ENCODE assay signal across 9 cellular contexts in the genomic region with DNA sequence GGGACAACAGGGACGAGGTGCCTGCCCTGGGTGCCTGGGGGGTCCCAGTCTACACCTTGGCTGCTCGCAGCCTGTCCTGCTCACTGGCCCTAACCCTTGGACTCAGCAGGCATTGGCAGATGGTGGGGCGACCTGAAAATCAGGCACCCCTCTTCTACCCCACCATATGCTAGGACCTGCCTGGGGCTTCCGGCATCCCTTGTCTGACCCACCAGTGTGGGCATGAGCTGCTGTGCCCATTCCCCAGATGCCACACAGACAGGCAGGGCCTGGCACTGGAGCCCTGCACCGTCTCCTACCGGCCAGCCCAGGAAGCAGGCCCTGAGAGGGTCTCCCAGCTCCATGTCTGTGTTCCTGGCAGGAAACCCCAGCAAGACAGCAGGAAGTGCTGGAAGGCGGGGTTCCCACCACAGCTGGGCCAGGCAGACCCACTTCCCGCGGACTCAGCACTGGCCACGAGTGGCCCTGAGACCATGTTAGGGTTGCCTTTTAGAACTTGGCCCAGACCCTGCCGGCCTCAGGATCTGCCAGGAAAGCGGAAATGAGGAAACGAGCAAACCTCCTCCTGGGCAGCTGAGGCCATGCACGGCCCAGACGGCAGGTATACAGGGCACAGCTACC. TPM values are rescaled to one million over a fixed set of nuclear protein-coding genes. Genes with fewer than 3 reads are reported as not detected.
DNase-seq lines count a peak whose midpoint lies in the region; ATAC-seq, FAIRE-seq and TF ChIP-seq lines count a peak whose summit lies in the region.
"Had no signal": no experiment of that assay in that cellular context is flagged by ENCODE, and none has a peak within 500 bp of the region (broad histone marks: within the 10 kb centered on the region; RNA-seq: fewer than 3 reads in every experiment).

No MANE protein-coding gene starts in this region.

- H3K4me1 Mint-ChIP-seq in CD8-positive, alpha-beta T cell (ENCODE audit: low read depth): peaks cover 72% of the 10 kb centered on the region
- peaks cover 69% of the 10 kb centered on the region for H3K4me1 Mint-ChIP-seq in activated T-helper 1 cell treated with anti-CD3 and anti-CD28 coated beads, Interleukin-12 subunit alpha, Interleukin-12 subunit beta, Interleukin-2, Interleukin-4 antibody, amounts not matched to agents 30 ng/mL and 10 ng/mL and 1 ng/mL, durations not matched to agents 14 hours and 24 hours and 36 hours (ENCODE audit: low read depth)
- H3K4me1 Mint-ChIP-seq in immature natural killer cell: peaks cover 40 to 47% of the 10 kb centered on the region in 2 donors

- H3K36me3 Mint-ChIP-seq in CD8-positive, alpha-beta T cell: peaks cover 11% of the 10 kb centered on the region
- H3K36me3 Mint-ChIP-seq in activated T-helper 1 cell treated with anti-CD3 and anti-CD28 coated beads, Interleukin-12 subunit alpha, Interleukin-12 subunit beta, Interleukin-2, Interleukin-4 antibody, amounts not matched to agents 30 ng/mL and 10 ng/mL and 1 ng/mL, durations not matched to agents 14 hours and 24 hours and 36 hours (ENCODE audit: low read depth): peaks cover 25% of the 10 kb centered on the region
- peaks cover 0 to 3% (median 0%) of the 10 kb centered on the region in 3 donors for H3K36me3 Mint-ChIP-seq in immature natural killer cell

- TF ChIP-seq EP300 in gastroesophageal sphincter (IDR thresholded peaks at IDR 0.05): no peak

- CTCF ChIA-PET in CD8-positive, alpha-beta T cell (lab: Charles Lee): interaction anchor here (0.7 to 1.6 kb wide), 4 partner anchors 9 to 23 kb away, joined by 3 to 12 read pairs (median 4); no protein-coding TSS in a partner anchor

- FAIRE-seq in H54 (lab: Jason Lieb, UNC): no peak

- intact Hi-C loops in CD8-positive, alpha-beta T cell (cut with DNase I, micrococcal nuclease): loop anchor here (10.0 kb wide), 2 partner anchors 324 to 434 kb away; a partner anchor contains a TSS
- intact Hi-C loops in activated T-helper 1 cell treated with anti-CD3 and anti-CD28 coated beads, Interleukin-12 subunit alpha, Interleukin-12 subunit beta, Interleukin-2, Interleukin-4 antibody, amounts not matched to agents 30 ng/mL and 10 ng/mL and 1 ng/mL, durations not matched to agents 14 hours and 24 hours and 36 hours (cut with micrococcal nuclease): loop anchor here (10.0 kb wide), 1 partner anchor 366 kb away; a partner anchor contains a TSS
- intact Hi-C loops in psoas muscle (cut with DNase I): no loop called here

- ATAC-seq in CD8-positive, alpha-beta T cell: no peak
- ATAC-seq in gastroesophageal sphincter (peak; percentile 5), psoas muscle (no peak)

- no peaks in the 10 kb centered on the region for H3K27me3 Mint-ChIP-seq in CD8-positive, alpha-beta T cell (ENCODE audit: low read depth)
- H3K27me3 Mint-ChIP-seq in activated T-helper 1 cell treated with anti-CD3 and anti-CD28 coated beads, Interleukin-12 subunit alpha, Interleukin-12 subunit beta, Interleukin-2, Interleukin-4 antibody, amounts not matched to agents 30 ng/mL and 10 ng/mL and 1 ng/mL, durations not matched to agents 14 hours and 24 hours and 36 hours (ENCODE audit: insufficient read depth): peaks cover 2% of the 10 kb centered on the region
- peaks cover 9 to 17% (median 14%) of the 10 kb centered on the region in 3 donors for H3K27me3 Mint-ChIP-seq in immature natural killer cell (ENCODE audit: low read depth in 3 of 3)

- H3K9me3 ChIP-seq in CD8-positive, alpha-beta T cell (ENCODE audit: low read length): no peaks in the 10 kb centered on the region
- H3K9me3 ChIP-seq in gastroesophageal sphincter: no peaks in the 10 kb centered on the region
- H3K9me3 ChIP-seq in psoas muscle: no peaks in the 10 kb centered on the region

- H3K4me3 ChIP-seq in CD8-positive, alpha-beta T cell (ENCODE audit: low read depth, low read length): no peak overlapping the region
- H3K4me3 ChIP-seq in gastroesophageal sphincter (peak overlapping the region in 1 of 2 donors; percentile 76), psoas muscle (peak overlapping the region; percentile 97)
- H3K4me3 ChIP-seq: SK-N-MC had no signal

- H3K36me3 ChIP-seq in CD8-positive, alpha-beta T cell (ENCODE audit: insufficient read depth, low read length): no peaks in the 10 kb centered on the region
- H3K36me3 ChIP-seq in gastroesophageal sphincter (peaks cover 0 to 7% of the 10 kb centered on the region in 2 donors), psoas muscle (ENCODE audit: insufficient read depth in 1 of 2, low read depth in 1 of 2) (peaks cover 0 to 4% of the 10 kb centered on the region in 2 donors)

- peak overlapping the region; percentile 92 for H3K4me3 Mint-ChIP-seq in CD8-positive, alpha-beta T cell
- H3K4me3 Mint-ChIP-seq in activated T-helper 1 cell treated with anti-CD3 and anti-CD28 coated beads, Interleukin-12 subunit alpha, Interleukin-12 subunit beta, Interleukin-2, Interleukin-4 antibody, amounts not matched to agents 30 ng/mL and 10 ng/mL and 1 ng/mL, durations not matched to agents 14 hours and 24 hours and 36 hours: peak overlapping the region; percentile 94
- no peak overlapping the region for H3K4me3 Mint-ChIP-seq in immature natural killer cell

- peak overlapping the region; percentile 77 for H3K27ac Mint-ChIP-seq in CD8-positive, alpha-beta T cell
- H3K27ac Mint-ChIP-seq in activated T-helper 1 cell treated with anti-CD3 and anti-CD28 coated beads, Interleukin-12 subunit alpha, Interleukin-12 subunit beta, Interleukin-2, Interleukin-4 antibody, amounts not matched to agents 30 ng/mL and 10 ng/mL and 1 ng/mL, durations not matched to agents 14 hours and 24 hours and 36 hours: peak overlapping the region; percentile 52
- H3K27ac Mint-ChIP-seq in immature natural killer cell: peak overlapping the region in 1 of 6 donors; percentile 16

- H3K27me3 ChIP-seq in CD8-positive, alpha-beta T cell (ENCODE audit: insufficient read depth, low read length): no peaks in the 10 kb centered on the region
- H3K27me3 ChIP-seq in gastroesophageal sphincter (no peaks in the 10 kb centered on the region), psoas muscle (ENCODE audit: insufficient read depth in 3 of 3, low read length in 2 of 3) (no peaks in the 10 kb centered on the region)

- no peak for DNase-seq in CD8-positive, alpha-beta T cell
- no peak for DNase-seq in activated T-helper 1 cell treated with anti-CD3 and anti-CD28 coated beads, Interleukin-12 subunit alpha, Interleukin-12 subunit beta, Interleukin-2, Interleukin-4 antibody, amounts not matched to agents 30 ng/mL and 10 ng/mL and 1 ng/mL, durations not matched to agents 14 hours and 24 hours and 36 hours (ENCODE audit: low spot score)
- DNase-seq in psoas muscle (peak; percentile 62 to 76), DMS114 treated with DMSO at 0.1 percent for 48 hours (lab: John Stamatoyannopoulos, UW; ENCODE audit: unreplicated experiment) (no peak), H54 (ENCODE audit: insufficient read length, low spot score) (no peak), immature natural killer cell (no peak), OCI-M1 (lab: John Stamatoyannopoulos, UW) (no peak)

- POLR2A ChIA-PET in CD8-positive, alpha-beta T cell (lab: Charles Lee): interaction anchor here (0.6 to 2.0 kb wide), 2 partner anchors 13 to 280 kb away, joined by 3 to 7 read pairs; no protein-coding TSS in a partner anchor

- H3K4me1 ChIP-seq in CD8-positive, alpha-beta T cell (ENCODE audit: insufficient read depth, low read length): peaks cover 67% of the 10 kb centered on the region
- H3K4me1 ChIP-seq in gastroesophageal sphincter (peaks cover 3 to 91% (median 83%) of the 10 kb centered on the region in 3 donors), psoas muscle (peaks cover 69% of the 10 kb centered on the region)

- no peaks in the 10 kb centered on the region for H3K9me3 Mint-ChIP-seq in CD8-positive, alpha-beta T cell
- no peaks in the 10 kb centered on the region for H3K9me3 Mint-ChIP-seq in activated T-helper 1 cell treated with anti-CD3 and anti-CD28 coated beads, Interleukin-12 subunit alpha, Interleukin-12 subunit beta, Interleukin-2, Interleukin-4 antibody, amounts not matched to agents 30 ng/mL and 10 ng/mL and 1 ng/mL, durations not matched to agents 14 hours and 24 hours and 36 hours
- H3K9me3 Mint-ChIP-seq in immature natural killer cell: no peaks in the 10 kb centered on the region

- no peak for TF ChIP-seq CTCF in CD8-positive, alpha-beta T cell (IDR thresholded peaks at IDR 0.05)
- TF ChIP-seq CTCF in gastroesophageal sphincter (IDR thresholded peaks at IDR 0.05) (peak in 2 of 4 experiments; percentile 11 to 16), psoas muscle (IDR thresholded peaks at IDR 0.05) (no peak)

- no CpG with 5 or more reads among the region's 15 CpGs for WGBS in gastroesophageal sphincter (ENCODE audit: low coverage in 1 of 2), 2 donors
- WGBS in psoas muscle, 3 donors: 43 to 53% (median 43%) methylated on average over 15 of the region's 15 CpGs

- no peak overlapping the region for H3K27ac ChIP-seq in CD8-positive, alpha-beta T cell (ENCODE audit: low read depth, low read length)
- H3K27ac ChIP-seq in gastroesophageal sphincter: peak overlapping the region; percentile 25 to 98 (median 94)
- H3K27ac ChIP-seq in psoas muscle: peak overlapping the region; percentile 53
- H3K27ac ChIP-seq: SK-N-MC had no signal

- TF ChIP-seq POLR2A in gastroesophageal sphincter (IDR thresholded peaks at IDR 0.05) (no peak), H54 (IDR thresholded peaks at IDR 0.05; ENCODE audit: low read depth, low read length) (no peak)

RNA-seq across cellular contexts. Expression of a gene that starts 3.1 kb away (rescaled TPM):
- total RNA-seq in CD8-positive, alpha-beta T cell: 100 to 1,000 TPM; 214 to 229 TPM
- 94.2 and 95.3 TPM in 2 replicates for total RNA-seq in activated T-helper 1 cell treated with anti-CD3 and anti-CD28 coated beads, Interleukin-12 subunit alpha, Interleukin-12 subunit beta, Interleukin-2, Interleukin-4 antibody, amounts not matched to agents 30 ng/mL and 10 ng/mL and 1 ng/mL, durations not matched to agents 14 hours and 24 hours and 36 hours
- 10 to 100 TPM; 58.8 to 81.6 (median 75.2) TPM for total RNA-seq in gastroesophageal sphincter
- 10 to 100 TPM; 17.8 to 24.8 (median 21.2) TPM for total RNA-seq in psoas muscle
- 10 to 100 TPM; 19.2 to 40.1 (median 22.8) TPM for polyA plus RNA-seq in psoas muscle
- polyA plus RNA-seq in immature natural killer cell: 10 to 100 TPM; 51.3 to 91.0 (median 54.0) TPM

RNA-seq across cellular contexts. Expression of a gene that starts 35.0 kb away (rescaled TPM):
- total RNA-seq in CD8-positive, alpha-beta T cell: 10 to 100 TPM; 72.1 to 78.0 TPM
- 40.5 and 41.7 TPM in 2 replicates for total RNA-seq in activated T-helper 1 cell treated with anti-CD3 and anti-CD28 coated beads, Interleukin-12 subunit alpha, Interleukin-12 subunit beta, Interleukin-2, Interleukin-4 antibody, amounts not matched to agents 30 ng/mL and 10 ng/mL and 1 ng/mL, durations not matched to agents 14 hours and 24 hours and 36 hours
- 10 to 100 TPM; 78.5 to 82.2 (median 80.1) TPM for total RNA-seq in gastroesophageal sphincter
- total RNA-seq in psoas muscle: 10 to 100 TPM; 27.9 to 46.7 (median 38.2) TPM
- 10 to 100 TPM; 62.1 to 86.3 (median 66.1) TPM for polyA plus RNA-seq in psoas muscle
- 100 to 1,000 TPM in 1 of 3 donors, 10 to 100 TPM in 2; 55.1 to 105 (median 78.8) TPM for polyA plus RNA-seq in immature natural killer cell

RNA-seq across cellular contexts. Expression of a gene that starts 53.0 kb away (rescaled TPM):
- under 1 TPM; 0.25 to 0.30 TPM for total RNA-seq in CD8-positive, alpha-beta T cell
- total RNA-seq in activated T-helper 1 cell treated with anti-CD3 and anti-CD28 coated beads, Interleukin-12 subunit alpha, Interleukin-12 subunit beta, Interleukin-2, Interleukin-4 antibody, amounts not matched to agents 30 ng/mL and 10 ng/mL and 1 ng/mL, durations not matched to agents 14 hours and 24 hours and 36 hours: 2.2 and 3.0 TPM in 2 replicates
- total RNA-seq in gastroesophageal sphincter: 100 to 1,000 TPM in 1 of 4 donors, 10 to 100 TPM in 3; 26.8 to 104 (median 48.6) TPM
- total RNA-seq in psoas muscle: 10 to 100 TPM; 35.5 to 58.8 (median 43.0) TPM
- 10 to 100 TPM in 2 of 3 donors, 1 to 10 TPM in 1; 8.1 to 22.5 (median 11.9) TPM for polyA plus RNA-seq in psoas muscle
- polyA plus RNA-seq in immature natural killer cell: not detected

Comparison
In these comparisons a context has a peak if more than half of its experiments do, and no peak if none do; other contexts are left out.
1. DNase-seq: peak in psoas muscle (2 of 2); none in CD8-positive, alpha-beta T cell (0 of 7), activated T-helper 1 cell treated with anti-CD3 and anti-CD28 coated beads, Interleukin-12 subunit alpha, Interleukin-12 subunit beta, Interleukin-2, Interleukin-4 antibody, amounts not matched to agents 30 ng/mL and 10 ng/mL and 1 ng/mL, durations not matched to agents 14 hours and 24 hours and 36 hours (single experiment), DMS114 treated with DMSO at 0.1 percent for 48 hours (single experiment), H54 (single experiment), immature natural killer cell (0 of 3) and OCI-M1 (single experiment).
2. H3K4me3 Mint-ChIP-seq: peak in CD8-positive, alpha-beta T cell (single experiment) and activated T-helper 1 cell treated with anti-CD3 and anti-CD28 coated beads, Interleukin-12 subunit alpha, Interleukin-12 subunit beta, Interleukin-2, Interleukin-4 antibody, amounts not matched to agents 30 ng/mL and 10 ng/mL and 1 ng/mL, durations not matched to agents 14 hours and 24 hours and 36 hours (single experiment); none in immature natural killer cell (0 of 5).
3. intact Hi-C loops: an anchor here in CD8-positive, alpha-beta T cell (10.0 kb wide) and activated T-helper 1 cell treated with anti-CD3 and anti-CD28 coated beads, Interleukin-12 subunit alpha, Interleukin-12 subunit beta, Interleukin-2, Interleukin-4 antibody, amounts not matched to agents 30 ng/mL and 10 ng/mL and 1 ng/mL, durations not matched to agents 14 hours and 24 hours and 36 hours (10.0 kb wide); none called in psoas muscle.